ENCODE assay signal across 23 cellular contexts in genomic region chr5:175116466-175117048, GRCh38.
"Had no signal": no experiment of that assay in that cellular context is flagged by ENCODE, and none has a peak within 500 bp of the region (broad histone marks: within the 10 kb centered on the region; RNA-seq: fewer than 3 reads in every experiment).

No MANE protein-coding gene starts in this region.

- ATAC-seq: HepG2, Panc1, PC-3 had no signal

- DNase-seq: IMR-90, Karpas-422, KG1, MG63, NCI-H1092, NCI-H1105 treated with DMSO at 0.1 percent for 48 hours, NCI-H1417 treated with DMSO at 0.1 percent for 48 hours, NCI-H146, NCI-H1694 treated with DMSO at 0.1 percent for 48 hours, NCI-H1930, NCI-H2081, NCI-H2107, NCI-H2227 treated with DMSO at 0.1 percent for 48 hours, NCI-H524, NCI-H69, NCI-H774, PC-3, SHP77, SK-N-SH, SW 1271 had no signal

- H3K4me2 ChIP-seq: SK-N-SH had no signal

- H3K27ac ChIP-seq: RWPE1 had no signal

- H3K9ac ChIP-seq: SK-N-SH had no signal

- H3K9me3 ChIP-seq: MG63, SK-N-SH had no signal
